In genomic region chr14:31766315-31766892, GRCh38 we compare ENCODE assay signal across 8 cellular contexts.
"Had no signal": no experiment of that assay in that cellular context is flagged by ENCODE, and none has a peak within 500 bp of the region (broad histone marks: within the 10 kb centered on the region; RNA-seq: fewer than 3 reads in every experiment).

No MANE protein-coding gene starts in this region.

- ATAC-seq: GM12878 had no signal

- FAIRE-seq: G401.6, GM12878, GM12891, GM12892, GM18507, GM19239 had no signal

- DNase-seq: GDM1, GF-D8 had no signal

- H3K4me3 ChIP-seq: GM12878 had no signal
